1 cellular context compared by ENCODE assay signal in the genomic region with DNA sequence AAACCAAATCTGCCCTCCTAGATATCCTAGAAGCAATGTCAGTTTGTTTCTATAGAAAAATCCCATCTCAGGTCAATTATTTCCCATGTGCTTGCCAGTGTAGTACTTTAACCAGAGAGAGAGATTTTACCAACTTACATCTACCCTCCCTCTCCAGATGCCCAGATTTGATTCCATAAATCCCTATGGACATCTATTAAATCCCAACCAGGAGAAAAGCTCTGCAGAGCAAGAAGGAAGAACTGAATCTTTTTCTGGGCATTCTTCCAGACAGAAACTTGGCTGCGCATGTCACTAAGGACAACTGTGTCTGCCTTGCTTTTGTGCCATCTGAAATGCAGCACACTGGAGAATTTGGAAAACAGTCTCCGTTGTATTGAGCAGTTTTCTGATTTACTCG.
A peak's percentile ranks its signal among the peaks of the same experiment; 100 is the strongest.
TF ChIP-seq lines count a peak whose summit lies in the region.

No MANE protein-coding gene starts in this region.

TF ChIP-seq in SK-N-SH treated with all-trans-retinoic acid at 6 μM for 48 hours, 23 proteins besides CTCF, POLR2A, EP300 and RAD21 (continued from another document):
- TF ChIP-seq, protein P1, sequence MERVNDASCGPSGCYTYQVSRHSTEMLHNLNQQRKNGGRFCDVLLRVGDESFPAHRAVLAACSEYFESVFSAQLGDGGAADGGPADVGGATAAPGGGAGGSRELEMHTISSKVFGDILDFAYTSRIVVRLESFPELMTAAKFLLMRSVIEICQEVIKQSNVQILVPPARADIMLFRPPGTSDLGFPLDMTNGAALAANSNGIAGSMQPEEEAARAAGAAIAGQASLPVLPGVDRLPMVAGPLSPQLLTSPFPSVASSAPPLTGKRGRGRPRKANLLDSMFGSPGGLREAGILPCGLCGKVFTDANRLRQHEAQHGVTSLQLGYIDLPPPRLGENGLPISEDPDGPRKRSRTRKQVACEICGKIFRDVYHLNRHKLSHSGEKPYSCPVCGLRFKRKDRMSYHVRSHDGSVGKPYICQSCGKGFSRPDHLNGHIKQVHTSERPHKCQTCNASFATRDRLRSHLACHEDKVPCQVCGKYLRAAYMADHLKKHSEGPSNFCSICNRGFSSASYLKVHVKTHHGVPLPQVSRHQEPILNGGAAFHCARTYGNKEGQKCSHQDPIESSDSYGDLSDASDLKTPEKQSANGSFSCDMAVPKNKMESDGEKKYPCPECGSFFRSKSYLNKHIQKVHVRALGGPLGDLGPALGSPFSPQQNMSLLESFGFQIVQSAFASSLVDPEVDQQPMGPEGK (CRISPR knock-in tag; IDR thresholded peaks at IDR 0.05; ENCODE audit: borderline replicate concordance), result no peak
- TF ChIP-seq, protein P2, sequence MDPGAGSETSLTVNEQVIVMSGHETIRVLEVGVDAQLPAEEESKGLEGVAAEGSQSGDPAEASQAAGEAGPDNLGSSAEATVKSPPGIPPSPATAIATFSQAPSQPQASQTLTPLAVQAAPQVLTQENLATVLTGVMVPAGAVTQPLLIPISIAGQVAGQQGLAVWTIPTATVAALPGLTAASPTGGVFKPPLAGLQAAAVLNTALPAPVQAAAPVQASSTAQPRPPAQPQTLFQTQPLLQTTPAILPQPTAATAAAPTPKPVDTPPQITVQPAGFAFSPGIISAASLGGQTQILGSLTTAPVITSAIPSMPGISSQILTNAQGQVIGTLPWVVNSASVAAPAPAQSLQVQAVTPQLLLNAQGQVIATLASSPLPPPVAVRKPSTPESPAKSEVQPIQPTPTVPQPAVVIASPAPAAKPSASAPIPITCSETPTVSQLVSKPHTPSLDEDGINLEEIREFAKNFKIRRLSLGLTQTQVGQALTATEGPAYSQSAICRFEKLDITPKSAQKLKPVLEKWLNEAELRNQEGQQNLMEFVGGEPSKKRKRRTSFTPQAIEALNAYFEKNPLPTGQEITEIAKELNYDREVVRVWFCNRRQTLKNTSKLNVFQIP (CRISPR knock-in tag; IDR thresholded peaks at IDR 0.05; ENCODE audit: borderline replicate concordance, low read depth), result no peak
- TF ChIP-seq ZNF70 (CRISPR knock-in tag; IDR thresholded peaks at IDR 0.05), result peak; percentile 60
- TF ChIP-seq ISL1 (CRISPR knock-in tag; IDR thresholded peaks at IDR 0.05), result peak; percentile 81
- TF ChIP-seq BACH2 (CRISPR knock-in tag; IDR thresholded peaks at IDR 0.05; ENCODE audit: borderline replicate concordance), result no peak
- 0 out of 2 replicates have a peak, but pooled peaks have one; percentile 55 for TF ChIP-seq ZNF565 (CRISPR knock-in tag; conservative IDR thresholded peaks at IDR 0.05; ENCODE audit: low read depth)
- 0 out of 2 replicates have a peak, but pooled peaks have one; percentile 26 for TF ChIP-seq CSDC2 (CRISPR knock-in tag; IDR thresholded peaks at IDR 0.05)
- no peak for TF ChIP-seq PPARA (CRISPR knock-in tag; IDR thresholded peaks at IDR 0.05; ENCODE audit: borderline replicate concordance)
